In genomic region chr12:53299454-53300180, GRCh38 we compare ENCODE assay signal across 1 cellular context.
TF ChIP-seq lines count a peak whose summit lies in the region.

Gene MYG1 (plus strand): TSS chr12:53299695. CDS start chr12:53299738, 43 bp downstream.

TF ChIP-seq in GM23338, 12 proteins besides CTCF, POLR2A, EP300 and RAD21 (continued from another document):
- TF ChIP-seq ZNF462 (CRISPR knock-in tag; IDR thresholded peaks at IDR 0.05) = no peak
- no peak for TF ChIP-seq STAT1 (IDR thresholded peaks at IDR 0.05; ENCODE audit: unreplicated experiment)
- TF ChIP-seq CREB1 (CRISPR knock-in tag; IDR thresholded peaks at IDR 0.05; ENCODE audit: low read depth) = no peak
- TF ChIP-seq EZH2phosphoT487 (IDR thresholded peaks at IDR 0.05; ENCODE audit: unreplicated experiment) = no peak
- TF ChIP-seq POLR2AphosphoS5 (IDR thresholded peaks at IDR 0.05; ENCODE audit: low read depth) = peak; percentile 81
- no peak for TF ChIP-seq JUNB (IDR thresholded peaks at IDR 0.05; ENCODE audit: unreplicated experiment)
- no peak for TF ChIP-seq REST (IDR thresholded peaks at IDR 0.05; ENCODE audit: unreplicated experiment)
- no peak for TF ChIP-seq ZNF331 (CRISPR knock-in tag; IDR thresholded peaks at IDR 0.05; ENCODE audit: low read depth)
- no peak for TF ChIP-seq ZNF114 (CRISPR knock-in tag; IDR thresholded peaks at IDR 0.05)
